ENCODE assay signal across 8 cellular contexts in the genomic region with DNA sequence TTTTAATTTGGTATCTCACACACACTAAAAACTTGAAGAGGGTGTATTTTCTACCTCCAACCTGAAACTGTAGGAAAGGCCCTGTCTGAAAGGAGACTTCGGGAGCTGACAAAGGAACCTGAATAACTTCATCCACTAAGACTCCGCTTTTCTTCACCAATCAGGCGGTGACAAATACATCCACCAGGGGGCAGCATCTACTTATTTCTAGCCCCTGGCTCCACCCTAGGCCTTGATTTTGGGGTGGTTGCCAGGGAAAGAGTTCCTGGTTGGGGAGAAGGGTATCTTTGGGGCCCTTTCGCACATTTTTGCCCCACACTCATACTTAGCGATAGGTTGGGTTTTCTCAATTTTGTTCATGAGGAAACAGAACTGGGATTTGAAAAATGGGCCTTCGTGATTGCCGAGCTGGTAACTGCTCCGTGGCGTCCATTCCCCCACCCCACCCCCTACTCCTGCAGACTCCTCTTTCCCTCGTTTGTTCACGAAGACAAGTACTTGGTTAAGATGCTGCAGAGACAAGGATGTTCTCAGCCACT. TPM values are rescaled to one million over a fixed set of nuclear protein-coding genes. Genes with fewer than 3 reads are reported as not detected.
DNase-seq lines count a peak whose midpoint lies in the region; ATAC-seq, FAIRE-seq and TF ChIP-seq lines count a peak whose summit lies in the region.

No MANE protein-coding gene starts in this region.

- TF ChIP-seq POLR2A in A549 (IDR thresholded peaks at IDR 0.05; ENCODE audit: low read length) = no peak

- peak overlapping the region; percentile 53 to 69 for H3K27ac ChIP-seq in A549
- H3K27ac ChIP-seq in GM23248 = no peak overlapping the region
- H3K27ac ChIP-seq in kidney (ENCODE audit: low read depth in 2 of 2, low read length in 2 of 2) = peak overlapping the region in 1 of 2 donors; percentile 52

- peaks cover 8% of the 10 kb centered on the region; the same call in 1 of the 2 replicates for H3F3A ChIP-seq in GM23248 (ENCODE audit: insufficient read depth)

- H3K4me1 ChIP-seq in A549 (peaks cover 13% of the 10 kb centered on the region), GM23248 (ENCODE audit: insufficient read depth) (peaks cover 10% of the 10 kb centered on the region; the same call in 1 of the 2 replicates), kidney (ENCODE audit: control insufficient read depth in 1 of 2, insufficient read depth in 1 of 2, low read depth in 1 of 2, low read length in 2 of 2) (peaks cover 0 to 11% of the 10 kb centered on the region in 2 donors)

- DNase-seq in A549 (ENCODE audit: low read depth in 1 of 2, low spot score in 1 of 2) (peak; percentile 91), GM23248 (peak; percentile 89), NCI-H2227 treated with DMSO at 0.1 percent for 48 hours (lab: John Stamatoyannopoulos, UW) (peak; percentile 93), kidney (peak; percentile 89)
- DNase-seq in activated CD4-positive, CD25-positive, alpha-beta regulatory T cell treated with anti-CD3 and anti-CD28 coated beads, Interleukin-2, amount 50 U/mL, for 16 hours (ENCODE audit: low read depth, low spot score) = peak; percentile 74
- DNase-seq in central memory CD4-positive, alpha-beta T cell = peak; percentile 84
- peak; percentile 65 to 69 for DNase-seq in stimulated activated CD4-positive, alpha-beta T cell treated with anti-CD3 and anti-CD28 coated beads, Interleukin-15, amount 100 ng/mL, for 1 hour (ENCODE audit: low read depth in 1 of 2, low spot score in 1 of 2)

- peak overlapping the region; percentile 93 for H2AFZ ChIP-seq in GM23248

- H3K9ac ChIP-seq in GM23248 = peak overlapping the region; percentile 66
- H3K9ac ChIP-seq in kidney (ENCODE audit: low read length in 2 of 2) = peak overlapping the region; percentile 49

- H4K20me1 ChIP-seq in GM23248 (ENCODE audit: insufficient read depth) = no peaks in the 10 kb centered on the region

- FAIRE-seq in A549 (lab: Jason Lieb, UNC) = no peak
- FAIRE-seq in kidney (lab: Jason Lieb, UNC) = no peak

- H3K36me3 ChIP-seq in GM23248 (ENCODE audit: low read depth) (no peaks in the 10 kb centered on the region), kidney (ENCODE audit: control insufficient read depth in 1 of 2, insufficient read depth in 2 of 2, low read length in 2 of 2) (no peaks in the 10 kb centered on the region)

- TF ChIP-seq CTCF in A549 (IDR thresholded peaks at IDR 0.05) (peak; percentile 99), kidney (IDR thresholded peaks at IDR 0.05; ENCODE audit: borderline replicate concordance, extremely low read depth, insufficient read depth) (peak; percentile 99)

- no peaks in the 10 kb centered on the region for H3K27me3 ChIP-seq in GM23248 (replicated peaks; ENCODE audit: insufficient read depth)

- H3K79me2 ChIP-seq in GM23248 (ENCODE audit: insufficient read depth) = peaks cover 3% of the 10 kb centered on the region

- no peak for TF ChIP-seq EP300 in A549 (IDR thresholded peaks at IDR 0.05)

- no peaks in the 10 kb centered on the region for H3K9me2 ChIP-seq in GM23248 (ENCODE audit: insufficient read depth)

- H3K4me3 ChIP-seq in A549 (no peak overlapping the region), GM23248 (0 out of 2 replicates have a peak overlapping the region, but pooled peaks have one; percentile 22), kidney (ENCODE audit: low read length in 2 of 2) (peak overlapping the region; percentile 14 to 35)

- POLR2A ChIA-PET in A549 (lab: Yijun Ruan, JAX) = interaction anchor here (2.3 to 3.8 kb wide), 3 partner anchors 26 to 89 kb away, joined by 13 to 38 read pairs (median 36); a partner anchor contains a TSS

- no peaks in the 10 kb centered on the region for H3K9me3 ChIP-seq in A549
- H3K9me3 ChIP-seq in GM23248 (ENCODE audit: low read depth) = no peaks in the 10 kb centered on the region
- H3K9me3 ChIP-seq in kidney (ENCODE audit: control insufficient read depth in 1 of 2, low read length in 2 of 2) = no peaks in the 10 kb centered on the region

- 38% methylated on average over 11 of the region's 11 CpGs for WGBS in A549 (ENCODE audit: missing lambda C conversion rate)
- WGBS in GM23248 (ENCODE audit: low coverage in 1 of 2, low lambda C conversion rate in 2 of 2, missing lambda C conversion rate in 2 of 2), 2 experiments = 9 to 10% methylated on average over 11 of the region's 11 CpGs

- intact Hi-C loops in kidney (cut with DNase I) = loop anchor here (2.0 kb wide), 1 partner anchor 89 kb away; a partner anchor contains a TSS

- CTCF ChIA-PET in A549 (lab: Yijun Ruan, JAX) = interaction anchor here (0.6 to 50.6 kb wide), 49 partner anchors 9 to 366 kb away, joined by 3 to 2036 read pairs (median 5); a partner anchor contains a TSS

- in situ Hi-C loops in GM23248 (cut with MboI) = no loop called here

- H3K4me2 ChIP-seq in A549 (no peak overlapping the region), GM23248 (ENCODE audit: unreplicated experiment) (peak overlapping the region; percentile 5)

- ATAC-seq in A549 (peak; percentile 51 to 72), GM21360 (IDR thresholded peaks at IDR 0.05; ENCODE audit: unreplicated experiment) (no peak)

- TF ChIP-seq RAD21 in A549 (conservative IDR thresholded peaks at IDR 0.05 in 1 of 2, IDR thresholded peaks at IDR 0.05 in 1 of 2) = peak; percentile 100

TF ChIP-seq in A549, 52 proteins besides CTCF, POLR2A, EP300 and RAD21:
- TF ChIP-seq SMC3 (IDR thresholded peaks at IDR 0.05) = peak; percentile 100
- no peak for TF ChIP-seq FOSL2 (IDR thresholded peaks at IDR 0.05)
- 0 out of 2 replicates have a peak, but pooled peaks have one; percentile 2 for TF ChIP-seq FOSL2 (CRISPR knock-in tag; IDR thresholded peaks at IDR 0.05)
- TF ChIP-seq SREBF2 (IDR thresholded peaks at IDR 0.05) = no peak

RNA-seq across cellular contexts. Expression of a gene that starts 4.8 kb away (rescaled TPM):
- polyA plus RNA-seq in A549 (2011; rRNA removed) = 21.0 and 21.1 TPM in 2 replicates
- polyA plus RNA-seq in A549 (2012; cell fraction: cytosol; rRNA removed) = 27.5 and 29.3 TPM in 2 replicates
- polyA plus RNA-seq in A549 (2012; cell fraction: nucleus; rRNA removed) = 21.1 and 26.6 TPM in 2 replicates
- polyA plus RNA-seq in A549 (2017; fragmentation: RNase III; extraction: RNeasy Plus Mini Kit Qiagen cat#74134 plus additional on column Dnase treatment) = 9.9 to 11.9 TPM (median 11.7 TPM) in 3 replicates
- polyA minus RNA-seq in A549 (2011; rRNA and poly(A)+ RNA removed) = 18.6 and 19.9 TPM in 2 replicates
- total RNA-seq in GM23248 (2014; rRNA removed; shearing (Covaris generic)) = 23.0 and 27.8 TPM in 2 replicates
- polyA plus RNA-seq in GM23248 (2016; fragmentation: Nextera tagmentation; extraction: Ambion mirVana) = 49.4 and 50.4 TPM in 2 replicates
- total RNA-seq in kidney = 48.8 TPM
- 81.2 TPM for polyA plus RNA-seq in kidney (ENCODE audit: insufficient read depth, low read depth, low replicate concordance)
